Comparison of ENCODE assay signal across 8 cellular contexts in the genomic region with DNA sequence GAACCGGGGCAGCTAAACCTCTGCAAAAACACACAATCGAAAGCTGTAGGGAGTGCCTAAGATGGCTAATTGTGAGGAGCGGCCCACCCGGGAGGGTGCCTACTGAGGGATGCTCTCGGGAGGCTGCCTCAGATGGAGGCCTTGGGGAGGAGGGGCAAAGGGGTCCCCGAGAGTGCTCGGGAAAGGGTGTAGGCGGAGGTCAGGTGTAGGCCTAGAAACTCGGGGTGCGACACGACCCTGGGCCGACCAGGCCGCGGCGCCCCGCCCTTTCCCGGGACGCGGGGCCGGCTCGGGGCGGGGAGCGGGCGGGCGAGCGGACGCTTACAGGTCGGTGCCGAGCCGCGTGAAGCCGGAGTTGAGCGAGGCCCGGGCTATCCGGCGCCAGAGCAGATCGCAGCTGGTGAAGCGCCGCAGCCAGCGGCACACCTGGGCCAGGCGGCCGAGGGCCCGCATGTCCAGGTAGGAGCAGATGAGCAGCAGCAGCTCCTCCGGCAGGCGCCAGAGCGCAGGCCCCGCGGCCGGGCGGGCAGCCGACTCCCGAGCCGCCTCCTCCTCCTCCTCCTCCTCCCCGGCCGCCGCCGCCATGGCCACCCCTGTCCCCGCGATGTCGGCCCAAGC. TPM values are rescaled to one million over a fixed set of nuclear protein-coding genes. Genes with fewer than 3 reads are reported as not detected.
DNase-seq lines count a peak whose midpoint lies in the region; ATAC-seq and TF ChIP-seq lines count a peak whose summit lies in the region.

No MANE protein-coding gene starts in this region.

- H3K27ac Mint-ChIP-seq in chondrocyte (ENCODE audit: unreplicated experiment), result peak overlapping the region; percentile 99

- TF ChIP-seq CTCF in Loucy (conservative IDR thresholded peaks at IDR 0.05; ENCODE audit: low read length) (no peak), chondrocyte (IDR thresholded peaks at IDR 0.05) (no peak)

- peaks cover 71% of the 10 kb centered on the region for H3K79me2 ChIP-seq in Loucy (ENCODE audit: insufficient read depth, low read length)

- H3K36me3 Mint-ChIP-seq in chondrocyte (ENCODE audit: low read depth), result no peaks in the 10 kb centered on the region

- H3K9ac ChIP-seq in Loucy (ENCODE audit: low read depth, low read length, poor library complexity, severe bottlenecking), result peak overlapping the region; percentile 90

- peaks cover 26% of the 10 kb centered on the region for H4K20me1 ChIP-seq in Loucy (ENCODE audit: insufficient read depth, low read length, poor library complexity, severe bottlenecking)

- H2AFZ ChIP-seq in Loucy (ENCODE audit: low read length), result peak overlapping the region; percentile 89

- DNase-seq in H4 (ENCODE audit: low spot score), result peak; percentile 13
- DNase-seq in activated CD4-positive, alpha-beta T cell treated with anti-CD3 and anti-CD28 coated beads for 1 hour, result peak; percentile 59
- DNase-seq in chondrocyte (ENCODE audit: low spot score), result no peak
- DNase-seq in left lobe of liver (ENCODE audit: low spot score), result peak; percentile 75
- peak; percentile 58 to 65 for DNase-seq in stimulated activated CD4-positive, alpha-beta T cell treated with anti-CD3 and anti-CD28 coated beads, Interleukin-2, amount 100 ng/mL, for 48 hours
- DNase-seq in NCI-H446 treated with DMSO at 0.1 percent for 48 hours (lab: John Stamatoyannopoulos, UW), result no peak

- peak; percentile 86 for ATAC-seq in left lobe of liver

- H3K4me1 ChIP-seq in Loucy (ENCODE audit: insufficient read depth, low read length, poor library complexity, severe bottlenecking), result peaks cover 59% of the 10 kb centered on the region

- no peaks in the 10 kb centered on the region for H3F3A ChIP-seq in Loucy (ENCODE audit: low read depth)

- peak overlapping the region; percentile 94 for H3K4me3 Mint-ChIP-seq in chondrocyte (ENCODE audit: unreplicated experiment)

- H3K27me3 Mint-ChIP-seq in chondrocyte (ENCODE audit: low read depth), result no peaks in the 10 kb centered on the region

- H3K4me3 ChIP-seq in Loucy (ENCODE audit: low read length, poor library complexity, severe bottlenecking), result peak overlapping the region; percentile 94

- no peaks in the 10 kb centered on the region for H3K9me3 ChIP-seq in Loucy (ENCODE audit: insufficient read depth, low read depth, low read length)

- peak overlapping the region; percentile 83 for H3K4me2 ChIP-seq in Loucy (ENCODE audit: low read depth, low read length, poor library complexity, severe bottlenecking)

- H3K36me3 ChIP-seq in Loucy (ENCODE audit: insufficient read depth, low read length), result no peaks in the 10 kb centered on the region

- TF ChIP-seq POLR2A in GM10847 (IDR thresholded peaks at IDR 0.05; ENCODE audit: extremely low read depth, insufficient read length), result peak; percentile 56

- H3K4me1 Mint-ChIP-seq in chondrocyte (ENCODE audit: low read depth), result peaks cover 24% of the 10 kb centered on the region

- H3K9me3 Mint-ChIP-seq in chondrocyte (ENCODE audit: low read depth), result no peaks in the 10 kb centered on the region

- H3K27me3 ChIP-seq in Loucy (ENCODE audit: insufficient read depth, low read length, poor library complexity, severe bottlenecking), result no peaks in the 10 kb centered on the region

- no peaks in the 10 kb centered on the region for H3K9me2 ChIP-seq in Loucy (replicated peaks; ENCODE audit: low read depth, low read length)

RNA-seq across cellular contexts. Expression of a gene that starts 0.8 kb away (rescaled TPM):
- total RNA-seq in H4 (2014; rRNA removed; shearing (Covaris generic)), result 7.1 and 7.7 TPM in 2 replicates
- total RNA-seq in chondrocyte, result 34.4 to 37.2 TPM (median 36.1 TPM) in 3 replicates
- 32.2 TPM for total RNA-seq in left lobe of liver

Comparison
In these comparisons a context has a peak if more than half of its experiments do, and no peak if none do; other contexts are left out.
1. DNase-seq: peak in H4 (single experiment), activated CD4-positive, alpha-beta T cell treated with anti-CD3 and anti-CD28 coated beads for 1 hour (single experiment), left lobe of liver (single experiment) and stimulated activated CD4-positive, alpha-beta T cell treated with anti-CD3 and anti-CD28 coated beads, Interleukin-2, amount 100 ng/mL, for 48 hours (2 of 2); none in chondrocyte (single experiment) and NCI-H446 treated with DMSO at 0.1 percent for 48 hours (single experiment).